ENCODE assay signal across 18 cellular contexts in genomic region chr7:151053091-151053490, GRCh38.
DNase-seq lines count a peak whose midpoint lies in the region; ATAC-seq lines count a peak whose summit lies in the region.
"Had no signal": no experiment of that assay in that cellular context is flagged by ENCODE, and none has a peak within 500 bp of the region (broad histone marks: within the 10 kb centered on the region; RNA-seq: fewer than 3 reads in every experiment).

No MANE protein-coding gene starts in this region.

- no peak for ATAC-seq in HG03135 (IDR thresholded peaks at IDR 0.05; ENCODE audit: unreplicated experiment)
- ATAC-seq: CD8-positive, alpha-beta T cell had no signal

- in situ Hi-C loops in KBM-7 (cut with MboI; ENCODE audit: low pct_unique_long_range_greater_than_20kb, low sequenced_read_pairs): no loop called here

- DNase-seq in SIG-M5 treated with dmso at 0.1 percent for 504 hours (lab: John Stamatoyannopoulos, UW; ENCODE audit: unreplicated experiment) (peak; percentile 23), SIG-M5 (lab: John Stamatoyannopoulos, UW) (no peak), KBM-7 (peak; percentile 66), SKM-1 treated with dmso at 0.1 percent for 144 hours (lab: John Stamatoyannopoulos, UW; ENCODE audit: unreplicated experiment) (peak; percentile 4), DMS153 treated with DMSO at 0.1 percent for 48 hours (lab: John Stamatoyannopoulos, UW; ENCODE audit: unreplicated experiment) (no peak), putamen (ENCODE audit: low spot score) (no peak), LoVo (ENCODE audit: low spot score) (no peak)
- DNase-seq: 8988T; Calu3; CD8-positive, alpha-beta T cell; MG63; NCI-H1105 treated with DMSO at 0.1 percent for 48 hours; NCI-H187; NCI-H2107; NCI-H524; NCI-H82; SW 1271 had no signal

Comparison
In these comparisons a context has a peak if more than half of its experiments do, and no peak if none do; other contexts are left out.
1. DNase-seq: peak in SIG-M5 treated with dmso at 0.1 percent for 504 hours (single experiment), KBM-7 (single experiment) and SKM-1 treated with dmso at 0.1 percent for 144 hours (single experiment); none in SIG-M5 (single experiment), DMS153 treated with DMSO at 0.1 percent for 48 hours (single experiment), putamen (single experiment) and LoVo (single experiment).